ENCODE assay signal across 8 cellular contexts in genomic region chr16:89094252-89094901, GRCh38. TPM values are rescaled to one million over a fixed set of nuclear protein-coding genes. Genes with fewer than 3 reads are reported as not detected.
A peak's percentile ranks its signal among the peaks of the same experiment; 100 is the strongest.
DNase-seq lines count a peak whose midpoint lies in the region; TF ChIP-seq lines count a peak whose summit lies in the region.

No MANE protein-coding gene starts in this region.

- DNase-seq in AG04449 (ENCODE audit: low read depth, low spot score): no peak
- DNase-seq in HAP-1 (ENCODE audit: low spot score in 2 of 2): peak in 1 of 2 experiments; percentile 53
- DNase-seq in activated CD4-positive, alpha-beta T cell treated with anti-CD3 and anti-CD28 coated beads, Interleukin-2, amount 10 ng/mL, durations not matched to agents 7 days and 5 days: peak; percentile 28
- DNase-seq in fibroblast of lung (ENCODE audit: low read depth in 2 of 2): peak; percentile 9 to 27
- DNase-seq in ovary: no peak
- DNase-seq in NCI-H128 (lab: John Stamatoyannopoulos, UW; ENCODE audit: unreplicated experiment): no peak
- no peak for DNase-seq in inferior parietal cortex (ENCODE audit: extremely low spot score)
- no peak for DNase-seq in iPS-NIHi11 (ENCODE audit: low spot score)

- peak overlapping the region; percentile 96 for H3K4me3 Mint-ChIP-seq in activated CD4-positive, alpha-beta T cell treated with anti-CD3 and anti-CD28 coated beads, Interleukin-2, amount 10 ng/mL, durations not matched to agents 7 days and 5 days

- CTCF ChIA-PET in AG04449 (lab: Yijun Ruan, JAX): no interaction called here
- CTCF ChIA-PET in activated CD4-positive, alpha-beta T cell treated with anti-CD3 and anti-CD28 coated beads, Interleukin-2, amount 10 ng/mL, durations not matched to agents 7 days and 5 days (lab: Charles Lee): interaction anchor here (0.6 to 1.0 kb wide), 2 partner anchors 93 to 280 kb away, joined by 3 read pairs; no protein-coding TSS in a partner anchor

- peak overlapping the region; percentile 55 for H2AFZ ChIP-seq in fibroblast of lung (ENCODE audit: low read length)

- peaks cover 20% of the 10 kb centered on the region for H3K36me3 Mint-ChIP-seq in activated CD4-positive, alpha-beta T cell treated with anti-CD3 and anti-CD28 coated beads, Interleukin-2, amount 10 ng/mL, durations not matched to agents 7 days and 5 days (ENCODE audit: low read depth)

- no peaks in the 10 kb centered on the region for H3K9me3 Mint-ChIP-seq in activated CD4-positive, alpha-beta T cell treated with anti-CD3 and anti-CD28 coated beads, Interleukin-2, amount 10 ng/mL, durations not matched to agents 7 days and 5 days

- TF ChIP-seq EP300 in ovary (IDR thresholded peaks at IDR 0.05): no peak

- H3K27ac Mint-ChIP-seq in activated CD4-positive, alpha-beta T cell treated with anti-CD3 and anti-CD28 coated beads, Interleukin-2, amount 10 ng/mL, durations not matched to agents 7 days and 5 days: peak overlapping the region; percentile 99

- H3K27me3 Mint-ChIP-seq in activated CD4-positive, alpha-beta T cell treated with anti-CD3 and anti-CD28 coated beads, Interleukin-2, amount 10 ng/mL, durations not matched to agents 7 days and 5 days: peaks cover 5% of the 10 kb centered on the region

- peak overlapping the region; percentile 77 for H3K4me2 ChIP-seq in fibroblast of lung (ENCODE audit: extremely low read depth, insufficient read depth, low read length)

- H3K9me3 ChIP-seq in HAP-1 (no peaks in the 10 kb centered on the region), fibroblast of lung (ENCODE audit: control insufficient read depth, insufficient read depth, low read depth, low read length) (no peaks in the 10 kb centered on the region), ovary (no peaks in the 10 kb centered on the region)

- POLR2A ChIA-PET in AG04449 (lab: Yijun Ruan, JAX): interaction anchor here (1.0 to 1.3 kb wide), 2 partner anchors 11 to 283 kb away, joined by 3 read pairs; partner anchors contain the start of gene APRT
- POLR2A ChIA-PET in activated CD4-positive, alpha-beta T cell treated with anti-CD3 and anti-CD28 coated beads, Interleukin-2, amount 10 ng/mL, durations not matched to agents 7 days and 5 days (lab: Charles Lee): no interaction called here

- peaks cover 55% of the 10 kb centered on the region for H3K4me1 Mint-ChIP-seq in activated CD4-positive, alpha-beta T cell treated with anti-CD3 and anti-CD28 coated beads, Interleukin-2, amount 10 ng/mL, durations not matched to agents 7 days and 5 days

- H3K36me3 ChIP-seq in HAP-1 (replicated peaks) (no peaks in the 10 kb centered on the region; the same call in 1 of the 2 replicates), fibroblast of lung (ENCODE audit: control insufficient read depth, insufficient read depth, low read length) (no peaks in the 10 kb centered on the region), ovary (no peaks in the 10 kb centered on the region)

- no peaks in the 10 kb centered on the region for H4K20me1 ChIP-seq in fibroblast of lung (ENCODE audit: control insufficient read depth, extremely low read depth, insufficient read depth, low read length)

- peaks cover 32% of the 10 kb centered on the region for H3K79me2 ChIP-seq in fibroblast of lung (ENCODE audit: control insufficient read depth, insufficient read depth, low read length)

- 11 to 12% (median 12%) methylated on average over 20 to 21 of the region's 21 CpGs for WGBS in ovary, 3 donors

- no peak for TF ChIP-seq CTCF in AG04449 (IDR thresholded peaks at IDR 0.05; ENCODE audit: insufficient read depth, low read length, missing control alignments)
- no peak for TF ChIP-seq CTCF in fibroblast of lung (conservative IDR thresholded peaks at IDR 0.05 in 1 of 2, IDR thresholded peaks at IDR 0.05 in 1 of 2; ENCODE audit: low read depth in 1 of 2, low read length in 2 of 2)
- no peak for TF ChIP-seq CTCF in ovary (IDR thresholded peaks at IDR 0.05)

- H3K4me3 ChIP-seq in AG04449 (ENCODE audit: low read depth, low read length) (peak overlapping the region; percentile 71), HAP-1 (peak overlapping the region; percentile 67), fibroblast of lung (replicated peaks in 1 of 4; ENCODE audit: control extremely low read depth in 1 of 4, insufficient read depth in 1 of 4, low read depth in 3 of 4, low read length in 4 of 4) (peak overlapping the region; percentile 77 to 90 (median 79)), ovary (peak overlapping the region; percentile 51)

- intact Hi-C loops in ovary (cut with DNase I): no loop called here

- TF ChIP-seq POLR2A in ovary (IDR thresholded peaks at IDR 0.05): no peak

- peak overlapping the region; percentile 75 for H3K9ac ChIP-seq in fibroblast of lung (ENCODE audit: insufficient read depth, low read length)

- H3K4me1 ChIP-seq in HAP-1 (peaks cover 8% of the 10 kb centered on the region; the same call in 1 of the 2 replicates), fibroblast of lung (ENCODE audit: control insufficient read depth, extremely low read depth, insufficient read depth, low read length) (peaks cover 5% of the 10 kb centered on the region), ovary (ENCODE audit: insufficient read depth) (peaks cover 7% of the 10 kb centered on the region)

- in situ Hi-C loops in HAP-1 (cut with MboI; ENCODE audit: low sequenced_read_pairs): no loop called here

- H3K27me3 ChIP-seq in HAP-1 (ENCODE audit: low read depth): no peaks in the 10 kb centered on the region
- peaks cover 5% of the 10 kb centered on the region for H3K27me3 ChIP-seq in fibroblast of lung (ENCODE audit: control insufficient read depth, insufficient read depth, low read length)
- no peaks in the 10 kb centered on the region for H3K27me3 ChIP-seq in ovary

- peak overlapping the region; percentile 58 for H3K27ac ChIP-seq in fibroblast of lung (ENCODE audit: insufficient read depth, low read length)
- H3K27ac ChIP-seq in ovary: peak overlapping the region; percentile 23 to 38

RNA-seq across cellular contexts. Expression of gene ACSF3, which starts 0.7 kb away (rescaled TPM):
- total RNA-seq in activated CD4-positive, alpha-beta T cell treated with anti-CD3 and anti-CD28 coated beads, Interleukin-2, amount 10 ng/mL, durations not matched to agents 7 days and 5 days: 10 to 100 TPM; 57.3 to 62.0 TPM
- 20.5 and 23.1 TPM in 2 replicates for total RNA-seq in fibroblast of lung
- 7.9 and 9.2 TPM in 2 replicates for polyA plus RNA-seq in fibroblast of lung
- 13.7 and 16.1 TPM in 2 replicates for polyA plus RNA-seq in fibroblast of lung (2012)
- polyA minus RNA-seq in fibroblast of lung (ENCODE audit: low replicate concordance): 7.7 and 21.5 TPM in 2 replicates
- 10 to 100 TPM; 16.2 to 40.9 (median 28.8) TPM for total RNA-seq in ovary
- 10 to 100 TPM; 20.1 to 22.9 TPM for polyA plus RNA-seq in ovary

Comparison
In these comparisons a context has a peak if more than half of its experiments do, and no peak if none do; other contexts are left out.
1. DNase-seq: peak in activated CD4-positive, alpha-beta T cell treated with anti-CD3 and anti-CD28 coated beads, Interleukin-2, amount 10 ng/mL, durations not matched to agents 7 days and 5 days (single experiment) and fibroblast of lung (2 of 2); none in AG04449 (single experiment), ovary (0 of 5), NCI-H128 (single experiment), inferior parietal cortex (single experiment) and iPS-NIHi11 (single experiment).
2. Peak in every context shown above with its lines, with median percentiles within 50 percentile points of each other: H3K4me3 ChIP-seq.